ENCODE assay signal across 28 cellular contexts in the genomic region with DNA sequence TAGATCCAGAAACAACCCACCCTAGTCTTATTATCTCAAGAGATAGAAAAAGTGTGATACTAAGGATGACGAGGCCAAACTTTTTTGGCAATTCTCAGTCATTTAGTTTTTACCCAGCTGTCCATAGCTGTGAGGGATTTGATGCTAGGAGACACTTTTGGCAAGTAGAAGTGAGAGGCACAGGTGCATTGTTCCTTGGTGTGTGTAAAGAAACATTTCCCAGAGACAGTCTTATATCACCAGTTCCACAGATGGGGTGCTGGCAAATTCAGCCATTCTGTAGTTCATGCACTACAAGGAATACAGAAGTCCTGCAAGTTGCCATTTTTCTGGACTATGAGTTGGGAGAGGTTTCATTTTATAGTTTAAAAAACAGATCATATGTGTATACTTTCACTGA.
"Had no signal": no experiment of that assay in that cellular context is flagged by ENCODE, and none has a peak within 500 bp of the region (broad histone marks: within the 10 kb centered on the region; RNA-seq: fewer than 3 reads in every experiment).

No MANE protein-coding gene starts in this region.

- DNase-seq: activated effector memory CD4-positive, alpha-beta T cell treated with anti-CD3 and anti-CD28 coated beads, Interleukin-2, amount 50 U/mL, for 16 hours; activated effector memory CD4-positive, alpha-beta T cell treated with Interleukin-2 at 50 U/mL for 16 hours; activated gamma-delta T cell; activated gamma-delta T cell treated with Interleukin-2 at 50 U/mL for 16 hours; activated naive CD4-positive, alpha-beta T cell; activated naive CD4-positive, alpha-beta T cell treated with anti-CD3 and anti-CD28 coated beads for 36 hours; activated naive CD4-positive, alpha-beta T cell treated with anti-CD3 and anti-CD28 coated beads, Interleukin-2, amount 10 ng/mL, durations not matched to agents 7 days and 5 days; activated naive CD4-positive, alpha-beta T cell treated with anti-CD3 and anti-CD28 coated beads, Interleukin-2, amount 50 U/mL, for 16 hours; activated naive CD4-positive, alpha-beta T cell treated with Interleukin-2 at 50 U/mL for 16 hours; activated naive CD8-positive, alpha-beta T cell treated with anti-CD3 and anti-CD28 coated beads for 36 hours; activated naive CD8-positive, alpha-beta T cell treated with anti-CD3 and anti-CD28 coated beads, Interleukin-2, amount 10 ng/mL, durations not matched to agents 7 days and 5 days; activated naive CD8-positive, alpha-beta T cell treated with anti-CD3 and anti-CD28 coated beads, Interleukin-2, amount 50 U/mL, for 24 hours; activated T-cell treated with anti-CD3 and anti-CD28 coated beads, Interleukin-2, amount 50 U/mL, for 1 hour; activated T-cell treated with anti-CD3 and anti-CD28 coated beads, Interleukin-2, amount 50 U/mL, for 24 hours; activated T-cell treated with anti-CD3 and anti-CD28 coated beads, Interleukin-2, amount 50 U/mL, for 4 hours; activated T-cell treated with anti-CD3 and anti-CD28 coated beads, Interleukin-2, amount 50 U/mL, for 48 hours; activated T-cell treated with anti-CD3 and anti-CD28 coated beads, Interleukin-2, amount 50 U/mL, for 72 hours; adrenal gland; amniotic stem cell; amygdala; aorta; body of pancreas; brain microvascular endothelial cell; caudate nucleus; central memory CD4-positive, alpha-beta T cell; cerebellar nuclear complex had no signal

- ATAC-seq: activated naive CD4-positive, alpha-beta T cell treated with anti-CD3 and anti-CD28 coated beads, Interleukin-2, amount 50 U/mL, for 72 hours; activated naive CD8-positive, alpha-beta T cell treated with anti-CD3 and anti-CD28 coated beads, Interleukin-2, amount 50 U/mL, for 24 hours; activated T-cell treated with anti-CD3 and anti-CD28 coated beads, Interleukin-2, amount 50 U/mL, for 4 hours; activated T-cell treated with anti-CD3 and anti-CD28 coated beads, Interleukin-2, amount 50 U/mL, for 72 hours; activated T-helper 17 cell treated with anti-CD3 and anti-CD28 coated beads, Interleukin-2, amount 50 U/mL, for 72 hours; body of pancreas had no signal
